Comparison of ENCODE assay signal across 8 cellular contexts in the genomic region with DNA sequence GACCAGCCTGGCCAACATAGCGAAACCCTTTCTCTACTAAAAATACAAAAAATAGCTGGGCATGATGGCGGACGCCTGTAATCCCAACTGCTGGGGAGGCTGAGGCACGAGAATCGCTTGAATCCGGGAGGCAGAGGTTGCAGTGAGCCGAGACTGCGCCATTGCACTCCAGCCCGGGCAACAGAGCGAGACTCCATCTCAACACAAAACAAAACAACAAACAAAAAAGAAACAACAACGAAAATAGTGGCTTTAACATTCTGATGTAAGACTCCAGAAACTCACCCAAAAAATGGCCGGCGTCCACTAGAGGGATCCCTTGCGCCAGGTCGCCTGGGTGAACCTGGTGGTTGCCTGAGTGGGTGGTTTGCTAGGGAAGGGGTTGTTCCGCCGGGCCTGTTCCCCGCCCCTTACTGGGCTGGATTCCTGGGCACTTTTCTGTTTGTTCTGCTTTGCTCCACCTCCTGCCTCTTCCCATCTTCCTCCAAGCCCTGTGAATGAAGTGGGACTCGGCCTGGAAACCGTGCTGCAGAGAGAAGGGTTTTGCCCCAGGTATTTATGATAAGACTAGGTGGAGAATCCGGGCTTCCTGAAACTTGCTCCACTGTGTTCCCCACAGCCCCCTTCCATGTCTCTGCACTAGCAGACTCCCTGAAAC. TPM values are rescaled to one million over a fixed set of nuclear protein-coding genes. Genes with fewer than 3 reads are reported as not detected.
DNase-seq lines count a peak whose midpoint lies in the region; ATAC-seq and TF ChIP-seq lines count a peak whose summit lies in the region.

No MANE protein-coding gene starts in this region.

- in situ Hi-C loops in gastrocnemius medialis (cut with MboI; ENCODE audit: low sequenced_read_pairs in 4 of 4) = no loop called here

- intact Hi-C loops in activated B cell treated with CpG ODN at 0.5 μM for 24 hours (cut with micrococcal nuclease) = loop anchor here (2.0 kb wide), 1 partner anchor 55 kb away; a partner anchor contains a TSS
- intact Hi-C loops in gastrocnemius medialis (cut with DNase I; ENCODE audit: low total_unique reads) = no loop called here

- no peak overlapping the region for H3K27ac ChIP-seq in MM.1S (ENCODE audit: low read length)
- no peak overlapping the region for H3K27ac ChIP-seq in osteoblast (ENCODE audit: low read depth, low read length)
- H3K27ac ChIP-seq in gastrocnemius medialis = no peak overlapping the region
- no peak overlapping the region for H3K27ac ChIP-seq in caudate nucleus (ENCODE audit: low read depth, low read length)

- H3K9me3 ChIP-seq in MM.1S (replicated peaks; ENCODE audit: insufficient read depth, low read length) = no peaks in the 10 kb centered on the region
- no peaks in the 10 kb centered on the region for H3K9me3 ChIP-seq in osteoblast (ENCODE audit: low read depth, low read length)
- H3K9me3 ChIP-seq in gastrocnemius medialis = no peaks in the 10 kb centered on the region

- H3K9ac ChIP-seq in MM.1S (ENCODE audit: low read length) = no peak overlapping the region

- peaks cover 12% of the 10 kb centered on the region; the same call in 1 of the 2 replicates for H3F3A ChIP-seq in MM.1S (ENCODE audit: insufficient read depth, low read length)

- H2AFZ ChIP-seq in MM.1S (ENCODE audit: low read length) = no peak overlapping the region
- H2AFZ ChIP-seq in osteoblast (ENCODE audit: low read length) = no peak overlapping the region

- peak; percentile 63 for DNase-seq in DMS53 (lab: John Stamatoyannopoulos, UW)
- DNase-seq in DMS53 treated with DMSO at 0.1 percent for 48 hours (lab: John Stamatoyannopoulos, UW; ENCODE audit: unreplicated experiment) = no peak
- peak; percentile 38 for DNase-seq in MM.1S
- no peak for DNase-seq in activated B cell treated with CpG ODN at 0.5 μM for 24 hours
- peak; percentile 9 for DNase-seq in effector CD8-positive, alpha-beta T cell (lab: John Stamatoyannopoulos, UW)
- no peak for DNase-seq in osteoblast (ENCODE audit: insufficient read length, low spot score, missing footprints)
- no peak for DNase-seq in gastrocnemius medialis
- no peak for DNase-seq in caudate nucleus (lab: John Stamatoyannopoulos, UW)

- peak overlapping the region; percentile 70 for H3K4me3 Mint-ChIP-seq in activated B cell treated with CpG ODN at 0.5 μM for 24 hours

- no peaks in the 10 kb centered on the region for H3K9me3 Mint-ChIP-seq in activated B cell treated with CpG ODN at 0.5 μM for 24 hours

- H3K4me2 ChIP-seq in MM.1S (ENCODE audit: low read depth, low read length) (no peak overlapping the region), osteoblast (ENCODE audit: insufficient read depth, low read length) (no peak overlapping the region)

- CTCF ChIA-PET in activated B cell treated with CpG ODN at 0.5 μM for 24 hours (lab: Charles Lee) = interaction anchor here (2.0 kb wide), 1 partner anchor 184 kb away, joined by 7 read pairs; no protein-coding TSS in a partner anchor

- no peaks in the 10 kb centered on the region for H3K9me2 ChIP-seq in MM.1S (replicated peaks; ENCODE audit: insufficient read depth, low read length)

- no peaks in the 10 kb centered on the region for H3K27me3 ChIP-seq in MM.1S (replicated peaks; ENCODE audit: insufficient read depth, low read length)
- no peaks in the 10 kb centered on the region for H3K27me3 ChIP-seq in osteoblast (ENCODE audit: insufficient read depth, low read length)
- peaks cover 0 to 10% (median 9%) of the 10 kb centered on the region in 3 donors for H3K27me3 ChIP-seq in gastrocnemius medialis

- ATAC-seq in activated B cell treated with CpG ODN at 0.5 μM for 24 hours (ENCODE audit: low read depth) (no peak), gastrocnemius medialis (no peak)

- H3K79me2 ChIP-seq in MM.1S (ENCODE audit: low read length) (peaks cover 8% of the 10 kb centered on the region), osteoblast (ENCODE audit: insufficient read depth, low read length) (peaks cover 4% of the 10 kb centered on the region)

- H3K36me3 ChIP-seq in MM.1S (replicated peaks; ENCODE audit: insufficient read depth, low read length) = no peaks in the 10 kb centered on the region; the same call in 1 of the 2 replicates
- peaks cover 32% of the 10 kb centered on the region for H3K36me3 ChIP-seq in osteoblast (ENCODE audit: insufficient read depth, low read length)
- peaks cover 0 to 18% of the 10 kb centered on the region in 2 donors for H3K36me3 ChIP-seq in gastrocnemius medialis

- TF ChIP-seq CTCF in MM.1S (IDR thresholded peaks at IDR 0.05; ENCODE audit: low read length) = peak; percentile 38
- no peak for TF ChIP-seq CTCF in activated B cell treated with CpG ODN at 0.5 μM for 24 hours (IDR thresholded peaks at IDR 0.05)
- peak; percentile 47 for TF ChIP-seq CTCF in osteoblast (IDR thresholded peaks at IDR 0.05; ENCODE audit: extremely low read depth, low read depth, low read length)
- no peak for TF ChIP-seq CTCF in gastrocnemius medialis (IDR thresholded peaks at IDR 0.05 in 4 of 5, conservative IDR thresholded peaks at IDR 0.05 in 1 of 5)

- no peak overlapping the region for H3K27ac Mint-ChIP-seq in activated B cell treated with CpG ODN at 0.5 μM for 24 hours

- no peaks in the 10 kb centered on the region for H4K20me1 ChIP-seq in MM.1S (ENCODE audit: insufficient read depth, low read length)
- no peaks in the 10 kb centered on the region for H4K20me1 ChIP-seq in osteoblast (ENCODE audit: insufficient read depth, low read length)

- no peak for TF ChIP-seq POLR2A in gastrocnemius medialis (IDR thresholded peaks at IDR 0.05)

- H3K4me1 Mint-ChIP-seq in activated B cell treated with CpG ODN at 0.5 μM for 24 hours = peaks cover 18% of the 10 kb centered on the region

- H3K36me3 Mint-ChIP-seq in activated B cell treated with CpG ODN at 0.5 μM for 24 hours (ENCODE audit: low read depth) = peaks cover 56% of the 10 kb centered on the region

- no peaks in the 10 kb centered on the region for H3K27me3 Mint-ChIP-seq in activated B cell treated with CpG ODN at 0.5 μM for 24 hours

- H3K4me3 ChIP-seq in MM.1S (ENCODE audit: low read length) (no peak overlapping the region), osteoblast (ENCODE audit: insufficient read depth, low read length) (no peak overlapping the region), gastrocnemius medialis (no peak overlapping the region)

- POLR2A ChIA-PET in activated B cell treated with CpG ODN at 0.5 μM for 24 hours (lab: Charles Lee) = no interaction called here

- H3K4me1 ChIP-seq in MM.1S (ENCODE audit: low read length) = peaks cover 19% of the 10 kb centered on the region
- H3K4me1 ChIP-seq in osteoblast (ENCODE audit: insufficient read depth, low read length) = no peaks in the 10 kb centered on the region
- peaks cover 0 to 6% of the 10 kb centered on the region in 2 donors for H3K4me1 ChIP-seq in gastrocnemius medialis

RNA-seq across cellular contexts. Expression of a gene that starts 1.5 kb away (rescaled TPM):
- total RNA-seq in activated B cell treated with CpG ODN at 0.5 μM for 24 hours (49.5 and 61.1 TPM in 2 replicates), osteoblast (11.2 and 15.6 TPM in 2 replicates), gastrocnemius medialis (1 to 10 TPM in 1 of 4 donors, under 1 TPM in 3; 0.22 to 3.8 (median 0.54) TPM)

RNA-seq across cellular contexts. Expression of a gene that starts 25.9 kb away (rescaled TPM):
- total RNA-seq in activated B cell treated with CpG ODN at 0.5 μM for 24 hours (234 and 246 TPM in 2 replicates), osteoblast (121 and 135 TPM in 2 replicates), gastrocnemius medialis (10 to 100 TPM; 73.2 to 77.9 (median 75.2) TPM)

RNA-seq across cellular contexts. Expression of a gene that starts 48.8 kb away (rescaled TPM):
- total RNA-seq in activated B cell treated with CpG ODN at 0.5 μM for 24 hours = 18.2 and 22.7 TPM in 2 replicates
- total RNA-seq in osteoblast = 16.3 and 18.3 TPM in 2 replicates
- 10 to 100 TPM in 3 of 4 donors, 1 to 10 TPM in 1; 9.8 to 19.2 (median 17.0) TPM for total RNA-seq in gastrocnemius medialis

RNA-seq across cellular contexts. Expression of a gene that starts 54.9 kb away (rescaled TPM):
- 219 and 245 TPM in 2 replicates for total RNA-seq in activated B cell treated with CpG ODN at 0.5 μM for 24 hours
- total RNA-seq in osteoblast = 33.3 and 33.7 TPM in 2 replicates
- 1 to 10 TPM; 4.5 to 6.4 (median 5.5) TPM for total RNA-seq in gastrocnemius medialis

Comparison
In these comparisons a context has a peak if more than half of its experiments do, and no peak if none do; other contexts are left out.
1. DNase-seq: peak in DMS53 (single experiment), MM.1S (single experiment) and effector CD8-positive, alpha-beta T cell (single experiment); none in DMS53 treated with DMSO at 0.1 percent for 48 hours (single experiment), activated B cell treated with CpG ODN at 0.5 μM for 24 hours (single experiment), osteoblast (single experiment), gastrocnemius medialis (0 of 2) and caudate nucleus (0 of 61).
2. CTCF ChIP-seq: peak in MM.1S (single experiment) and osteoblast (single experiment); none in activated B cell treated with CpG ODN at 0.5 μM for 24 hours (single experiment) and gastrocnemius medialis (0 of 5).